Comparison of ENCODE assay signal across 1 cellular context in genomic region chr12:124881123-124881522, GRCh38.
A peak's percentile ranks its signal among the peaks of the same experiment; 100 is the strongest.
TF ChIP-seq lines count a peak whose summit lies in the region.

No MANE protein-coding gene starts in this region.

TF ChIP-seq in HepG2, 621 proteins besides CTCF, POLR2A, EP300 and RAD21 (continued from another document):
- no peak for TF ChIP-seq NFE2L2 (IDR thresholded peaks at IDR 0.05; ENCODE audit: low read length)
- TF ChIP-seq ZMYM3 (CRISPR knock-in tag; IDR thresholded peaks at IDR 0.05): peak; percentile 86
- peak; percentile 78 for TF ChIP-seq HDAC2 (CRISPR knock-in tag; IDR thresholded peaks at IDR 0.05)
- TF ChIP-seq ZNF605 (CRISPR knock-in tag; IDR thresholded peaks at IDR 0.05): peak; percentile 80; the same call in 1 of the 2 replicates
- TF ChIP-seq HMG20A (CRISPR knock-in tag; IDR thresholded peaks at IDR 0.05; ENCODE audit: borderline replicate concordance): 0 out of 2 replicates have a peak, but pooled peaks have one; percentile 38
- TF ChIP-seq, protein P1, sequence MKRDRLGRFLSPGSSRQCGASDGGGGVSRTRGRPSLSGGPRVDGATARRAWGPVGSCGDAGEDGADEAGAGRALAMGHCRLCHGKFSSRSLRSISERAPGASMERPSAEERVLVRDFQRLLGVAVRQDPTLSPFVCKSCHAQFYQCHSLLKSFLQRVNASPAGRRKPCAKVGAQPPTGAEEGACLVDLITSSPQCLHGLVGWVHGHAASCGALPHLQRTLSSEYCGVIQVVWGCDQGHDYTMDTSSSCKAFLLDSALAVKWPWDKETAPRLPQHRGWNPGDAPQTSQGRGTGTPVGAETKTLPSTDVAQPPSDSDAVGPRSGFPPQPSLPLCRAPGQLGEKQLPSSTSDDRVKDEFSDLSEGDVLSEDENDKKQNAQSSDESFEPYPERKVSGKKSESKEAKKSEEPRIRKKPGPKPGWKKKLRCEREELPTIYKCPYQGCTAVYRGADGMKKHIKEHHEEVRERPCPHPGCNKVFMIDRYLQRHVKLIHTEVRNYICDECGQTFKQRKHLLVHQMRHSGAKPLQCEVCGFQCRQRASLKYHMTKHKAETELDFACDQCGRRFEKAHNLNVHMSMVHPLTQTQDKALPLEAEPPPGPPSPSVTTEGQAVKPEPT (CRISPR knock-in tag; IDR thresholded peaks at IDR 0.05; ENCODE audit: low read depth): peak; percentile 26; the same call in 1 of the 2 replicates
- TF ChIP-seq, protein P2, sequence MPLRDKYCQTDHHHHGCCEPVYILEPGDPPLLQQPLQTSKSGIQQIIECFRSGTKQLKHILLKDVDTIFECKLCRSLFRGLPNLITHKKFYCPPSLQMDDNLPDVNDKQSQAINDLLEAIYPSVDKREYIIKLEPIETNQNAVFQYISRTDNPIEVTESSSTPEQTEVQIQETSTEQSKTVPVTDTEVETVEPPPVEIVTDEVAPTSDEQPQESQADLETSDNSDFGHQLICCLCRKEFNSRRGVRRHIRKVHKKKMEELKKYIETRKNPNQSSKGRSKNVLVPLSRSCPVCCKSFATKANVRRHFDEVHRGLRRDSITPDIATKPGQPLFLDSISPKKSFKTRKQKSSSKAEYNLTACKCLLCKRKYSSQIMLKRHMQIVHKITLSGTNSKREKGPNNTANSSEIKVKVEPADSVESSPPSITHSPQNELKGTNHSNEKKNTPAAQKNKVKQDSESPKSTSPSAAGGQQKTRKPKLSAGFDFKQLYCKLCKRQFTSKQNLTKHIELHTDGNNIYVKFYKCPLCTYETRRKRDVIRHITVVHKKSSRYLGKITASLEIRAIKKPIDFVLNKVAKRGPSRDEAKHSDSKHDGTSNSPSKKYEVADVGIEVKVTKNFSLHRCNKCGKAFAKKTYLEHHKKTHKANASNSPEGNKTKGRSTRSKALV (CRISPR knock-in tag; IDR thresholded peaks at IDR 0.05): peak; percentile 73; the same call in 1 of the 2 replicates
- peak; percentile 70; the same call in 1 of the 2 replicates for TF ChIP-seq ZNF792 (CRISPR knock-in tag; IDR thresholded peaks at IDR 0.05)
- TF ChIP-seq CEBPB (IDR thresholded peaks at IDR 0.05; ENCODE audit: borderline replicate concordance, low read depth, low read length): peak; percentile 53; the same call in 1 of the 2 replicates
- 0 out of 2 replicates have a peak, but pooled peaks have one; percentile 30 for TF ChIP-seq ZKSCAN5 (CRISPR knock-in tag; IDR thresholded peaks at IDR 0.05)
- TF ChIP-seq ZEB1 (IDR thresholded peaks at IDR 0.05; ENCODE audit: insufficient replicate concordance, low read depth): peak; percentile 57
- 0 out of 2 replicates have a peak, but pooled peaks have one; percentile 34 for TF ChIP-seq NR2C2 (CRISPR knock-in tag; IDR thresholded peaks at IDR 0.05; ENCODE audit: borderline replicate concordance)
- peak; percentile 82 for TF ChIP-seq ZMYM2 (CRISPR knock-in tag; IDR thresholded peaks at IDR 0.05)
- TF ChIP-seq, protein P3, sequence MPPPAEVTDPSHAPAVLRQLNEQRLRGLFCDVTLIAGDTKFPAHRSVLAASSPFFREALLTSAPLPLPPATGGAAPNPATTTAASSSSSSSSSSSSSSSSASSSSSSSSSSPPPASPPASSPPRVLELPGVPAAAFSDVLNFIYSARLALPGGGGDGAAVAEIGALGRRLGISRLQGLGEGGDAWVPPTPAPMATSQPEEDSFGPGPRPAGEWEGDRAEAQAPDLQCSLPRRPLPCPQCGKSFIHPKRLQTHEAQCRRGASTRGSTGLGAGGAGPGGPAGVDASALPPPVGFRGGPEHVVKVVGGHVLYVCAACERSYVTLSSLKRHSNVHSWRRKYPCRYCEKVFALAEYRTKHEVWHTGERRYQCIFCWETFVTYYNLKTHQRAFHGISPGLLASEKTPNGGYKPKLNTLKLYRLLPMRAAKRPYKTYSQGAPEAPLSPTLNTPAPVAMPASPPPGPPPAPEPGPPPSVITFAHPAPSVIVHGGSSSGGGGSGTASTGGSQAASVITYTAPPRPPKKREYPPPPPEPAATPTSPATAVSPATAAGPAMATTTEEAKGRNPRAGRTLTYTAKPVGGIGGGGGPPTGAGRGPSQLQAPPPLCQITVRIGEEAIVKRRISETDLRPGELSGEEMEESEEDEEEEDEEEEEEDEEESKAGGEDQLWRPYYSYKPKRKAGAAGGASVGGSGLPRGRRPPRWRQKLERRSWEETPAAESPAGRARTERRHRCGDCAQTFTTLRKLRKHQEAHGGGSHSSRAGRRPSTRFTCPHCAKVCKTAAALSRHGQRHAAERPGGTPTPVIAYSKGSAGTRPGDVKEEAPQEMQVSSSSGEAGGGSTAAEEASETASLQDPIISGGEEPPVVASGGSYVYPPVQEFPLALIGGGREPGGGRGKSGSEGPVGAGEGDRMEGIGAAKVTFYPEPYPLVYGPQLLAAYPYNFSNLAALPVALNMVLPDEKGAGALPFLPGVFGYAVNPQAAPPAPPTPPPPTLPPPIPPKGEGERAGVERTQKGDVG (CRISPR knock-in tag; IDR thresholded peaks at IDR 0.05; ENCODE audit: borderline replicate concordance): 0 out of 2 replicates have a peak, but pooled peaks have one; percentile 44
- TF ChIP-seq ZSCAN29 (CRISPR knock-in tag; conservative IDR thresholded peaks at IDR 0.05): peak; percentile 75; the same call in 1 of the 2 replicates
- TF ChIP-seq HNF1B (CRISPR knock-in tag; IDR thresholded peaks at IDR 0.05): peak; percentile 83
- TF ChIP-seq, protein P4, sequence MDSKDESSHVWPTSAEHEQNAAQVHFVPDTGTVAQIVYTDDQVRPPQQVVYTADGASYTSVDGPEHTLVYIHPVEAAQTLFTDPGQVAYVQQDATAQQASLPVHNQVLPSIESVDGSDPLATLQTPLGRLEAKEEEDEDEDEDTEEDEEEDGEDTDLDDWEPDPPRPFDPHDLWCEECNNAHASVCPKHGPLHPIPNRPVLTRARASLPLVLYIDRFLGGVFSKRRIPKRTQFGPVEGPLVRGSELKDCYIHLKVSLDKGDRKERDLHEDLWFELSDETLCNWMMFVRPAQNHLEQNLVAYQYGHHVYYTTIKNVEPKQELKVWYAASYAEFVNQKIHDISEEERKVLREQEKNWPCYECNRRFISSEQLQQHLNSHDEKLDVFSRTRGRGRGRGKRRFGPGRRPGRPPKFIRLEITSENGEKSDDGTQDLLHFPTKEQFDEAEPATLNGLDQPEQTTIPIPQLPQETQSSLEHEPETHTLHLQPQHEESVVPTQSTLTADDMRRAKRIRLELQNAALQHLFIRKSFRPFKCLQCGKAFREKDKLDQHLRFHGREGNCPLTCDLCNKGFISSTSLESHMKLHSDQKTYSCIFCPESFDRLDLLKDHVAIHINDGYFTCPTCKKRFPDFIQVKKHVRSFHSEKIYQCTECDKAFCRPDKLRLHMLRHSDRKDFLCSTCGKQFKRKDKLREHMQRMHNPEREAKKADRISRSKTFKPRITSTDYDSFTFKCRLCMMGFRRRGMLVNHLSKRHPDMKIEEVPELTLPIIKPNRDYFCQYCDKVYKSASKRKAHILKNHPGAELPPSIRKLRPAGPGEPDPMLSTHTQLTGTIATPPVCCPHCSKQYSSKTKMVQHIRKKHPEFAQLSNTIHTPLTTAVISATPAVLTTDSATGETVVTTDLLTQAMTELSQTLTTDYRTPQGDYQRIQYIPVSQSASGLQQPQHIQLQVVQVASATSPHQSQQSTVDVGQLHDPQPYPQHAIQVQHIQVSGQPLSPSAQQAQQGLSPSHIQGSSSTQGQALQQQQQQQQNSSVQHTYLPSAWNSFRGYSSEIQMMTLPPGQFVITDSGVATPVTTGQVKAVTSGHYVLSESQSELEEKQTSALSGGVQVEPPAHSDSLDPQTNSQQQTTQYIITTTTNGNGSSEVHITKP (CRISPR knock-in tag; IDR thresholded peaks at IDR 0.05; ENCODE audit: low read depth): 0 out of 2 replicates have a peak, but pooled peaks have one; percentile 28
- 0 out of 2 replicates have a peak, but pooled peaks have one; percentile 31 for TF ChIP-seq ATF2 (CRISPR knock-in tag; IDR thresholded peaks at IDR 0.05)
- TF ChIP-seq, protein P5, sequence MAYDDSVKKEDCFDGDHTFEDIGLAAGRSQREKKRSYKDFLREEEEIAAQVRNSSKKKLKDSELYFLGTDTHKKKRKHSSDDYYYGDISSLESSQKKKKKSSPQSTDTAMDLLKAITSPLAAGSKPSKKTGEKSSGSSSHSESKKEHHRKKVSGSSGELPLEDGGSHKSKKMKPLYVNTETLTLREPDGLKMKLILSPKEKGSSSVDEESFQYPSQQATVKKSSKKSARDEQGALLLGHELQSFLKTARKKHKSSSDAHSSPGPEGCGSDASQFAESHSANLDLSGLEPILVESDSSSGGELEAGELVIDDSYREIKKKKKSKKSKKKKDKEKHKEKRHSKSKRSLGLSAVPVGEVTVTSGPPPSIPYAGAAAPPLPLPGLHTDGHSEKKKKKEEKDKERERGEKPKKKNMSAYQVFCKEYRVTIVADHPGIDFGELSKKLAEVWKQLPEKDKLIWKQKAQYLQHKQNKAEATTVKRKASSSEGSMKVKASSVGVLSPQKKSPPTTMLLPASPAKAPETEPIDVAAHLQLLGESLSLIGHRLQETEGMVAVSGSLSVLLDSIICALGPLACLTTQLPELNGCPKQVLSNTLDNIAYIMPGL (CRISPR knock-in tag; IDR thresholded peaks at IDR 0.05; ENCODE audit: borderline replicate concordance in 1 of 2, low read depth in 1 of 2): peak; percentile 58 to 60; a peak in 2 of 4 replicates
- peak; percentile 75; the same call in 1 of the 2 replicates for TF ChIP-seq RCOR2 (CRISPR knock-in tag; IDR thresholded peaks at IDR 0.05)
- TF ChIP-seq, protein P6, sequence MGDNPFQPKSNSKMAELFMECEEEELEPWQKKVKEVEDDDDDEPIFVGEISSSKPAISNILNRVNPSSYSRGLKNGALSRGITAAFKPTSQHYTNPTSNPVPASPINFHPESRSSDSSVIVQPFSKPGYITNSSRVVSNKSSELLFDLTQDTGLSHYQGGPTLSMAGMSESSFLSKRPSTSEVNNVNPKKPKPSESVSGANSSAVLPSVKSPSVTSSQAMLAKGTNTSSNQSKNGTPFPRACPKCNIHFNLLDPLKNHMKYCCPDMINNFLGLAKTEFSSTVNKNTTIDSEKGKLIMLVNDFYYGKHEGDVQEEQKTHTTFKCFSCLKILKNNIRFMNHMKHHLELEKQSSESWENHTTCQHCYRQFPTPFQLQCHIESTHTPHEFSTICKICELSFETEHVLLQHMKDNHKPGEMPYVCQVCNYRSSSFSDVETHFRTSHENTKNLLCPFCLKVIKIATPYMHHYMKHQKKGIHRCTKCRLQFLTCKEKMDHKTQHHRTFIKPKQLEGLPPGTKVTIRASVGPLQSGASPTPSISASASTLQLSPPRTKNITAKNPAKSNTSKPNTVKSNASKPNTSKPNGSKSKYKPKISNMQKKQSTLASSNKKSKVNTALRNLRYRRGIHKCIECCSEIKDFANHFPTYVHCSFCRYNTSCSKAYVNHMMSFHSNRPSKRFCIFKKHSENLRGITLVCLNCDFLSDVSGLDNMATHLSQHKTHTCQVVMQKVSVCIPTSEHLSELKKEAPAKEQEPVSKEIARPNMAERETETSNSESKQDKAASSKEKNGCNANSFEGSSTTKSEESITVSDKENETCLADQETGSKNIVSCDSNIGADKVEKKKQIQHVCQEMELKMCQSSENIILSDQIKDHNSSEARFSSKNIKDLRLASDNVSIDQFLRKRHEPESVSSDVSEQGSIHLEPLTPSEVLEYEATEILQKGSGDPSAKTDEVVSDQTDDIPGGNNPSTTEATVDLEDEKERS (CRISPR knock-in tag; IDR thresholded peaks at IDR 0.05): no peak
- TF ChIP-seq ATF7 (IDR thresholded peaks at IDR 0.05): no peak
- 0 out of 2 replicates have a peak, but pooled peaks have one; percentile 20 for TF ChIP-seq ATF7 (CRISPR knock-in tag; IDR thresholded peaks at IDR 0.05)
- peak; percentile 60; the same call in 1 of the 2 replicates for TF ChIP-seq YEATS4 (CRISPR knock-in tag; IDR thresholded peaks at IDR 0.05; ENCODE audit: borderline replicate concordance)
- peak; percentile 77; the same call in 1 of the 2 replicates for TF ChIP-seq ZBTB20 (CRISPR knock-in tag; IDR thresholded peaks at IDR 0.05; ENCODE audit: borderline replicate concordance, low read depth)
- peak; percentile 53; the same call in 1 of the 2 replicates for TF ChIP-seq TFDP2 (CRISPR knock-in tag; IDR thresholded peaks at IDR 0.05)
- TF ChIP-seq MAX (IDR thresholded peaks at IDR 0.05): peak; percentile 26; the same call in 1 of the 2 replicates
- TF ChIP-seq YEATS2 (CRISPR knock-in tag; IDR thresholded peaks at IDR 0.05; ENCODE audit: borderline replicate concordance): peak; percentile 34; the same call in 1 of the 2 replicates
- TF ChIP-seq ZNF160 (CRISPR knock-in tag; IDR thresholded peaks at IDR 0.05): 0 out of 2 replicates have a peak, but pooled peaks have one; percentile 35
- peak; percentile 87 for TF ChIP-seq TARDBP (CRISPR knock-in tag; IDR thresholded peaks at IDR 0.05)
- peak; percentile 58 for TF ChIP-seq ISL2 (CRISPR knock-in tag; IDR thresholded peaks at IDR 0.05)
- peak; percentile 52; the same call in 1 of the 2 replicates for TF ChIP-seq ESRRA (CRISPR knock-in tag; IDR thresholded peaks at IDR 0.05; ENCODE audit: low read depth)
- peak; percentile 87 for TF ChIP-seq TBX2 (CRISPR knock-in tag; IDR thresholded peaks at IDR 0.05; ENCODE audit: borderline replicate concordance)
- no peak for TF ChIP-seq SOX6 (IDR thresholded peaks at IDR 0.05)
- TF ChIP-seq SOX6 (CRISPR knock-in tag; IDR thresholded peaks at IDR 0.05): peak; percentile 64; the same call in 1 of the 2 replicates
